ENCODE assay signal across 16 cellular contexts in the genomic region with DNA sequence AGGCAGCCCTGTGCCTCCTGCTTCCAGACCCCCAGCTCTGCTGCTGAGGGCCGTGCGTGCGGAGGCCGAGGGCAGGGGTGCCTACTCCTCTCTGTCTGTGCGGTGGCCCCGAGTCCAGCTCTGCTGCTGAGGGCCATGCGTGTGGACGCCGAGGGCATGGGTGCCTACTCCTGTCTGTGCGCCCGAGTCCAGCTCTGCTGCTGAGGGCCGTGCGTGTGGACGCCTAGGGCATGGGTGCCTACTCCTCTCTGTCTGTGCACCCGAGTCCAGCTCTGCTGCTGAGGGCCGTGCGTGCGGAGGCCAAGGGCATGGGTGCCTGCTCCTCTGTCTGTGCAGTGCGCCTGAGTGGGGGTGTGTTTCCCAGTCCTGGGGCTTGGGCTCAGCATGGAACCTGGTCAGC.
DNase-seq lines count a peak whose midpoint lies in the region; ATAC-seq and TF ChIP-seq lines count a peak whose summit lies in the region.
"Had no signal": no experiment of that assay in that cellular context is flagged by ENCODE, and none has a peak within 500 bp of the region (broad histone marks: within the 10 kb centered on the region; RNA-seq: fewer than 3 reads in every experiment).

No MANE protein-coding gene starts in this region.

- H2BK15ac ChIP-seq in H9 (ENCODE audit: low read depth, low read length) = no peak overlapping the region; the same call in 1 of the 2 replicates

- H3K9me3 ChIP-seq in H9 (ENCODE audit: control insufficient read depth, low read depth, low read length) = no peaks in the 10 kb centered on the region
- H3K9me3 ChIP-seq: BLaER1 treated with 17β-estradiol and CSF1 and Interleukin-3, amounts not matched to agents 10 nM and 100 nM had no signal

- no peak for DNase-seq in Right ventricle myocardium superior
- no peak for DNase-seq in left cardiac atrium
- no peak for DNase-seq in H9
- DNase-seq in left lobe of liver (ENCODE audit: low spot score) = no peak
- DNase-seq in NCI-H510A treated with DMSO at 0.1 percent for 48 hours (lab: John Stamatoyannopoulos, UW) = no peak
- no peak for DNase-seq in NOMO-1 treated with dmso at 0.1 percent for 144 hours (lab: John Stamatoyannopoulos, UW; ENCODE audit: unreplicated experiment)
- no peak for DNase-seq in dedifferentiated amniotic fluid mesenchymal stem cell (ENCODE audit: extremely low spot score)
- DNase-seq: 8988T; Calu3; CD4-positive, CD25-positive, alpha-beta regulatory T cell; DMS 273 treated with DMSO at 0.1 percent for 48 hours; H7 had no signal

- peaks cover 2% of the 10 kb centered on the region; the same call in 1 of the 2 replicates for H3K4me1 ChIP-seq in H9 (ENCODE audit: insufficient read depth, low read length)

- no peak overlapping the region for H2BK12ac ChIP-seq in H9 (ENCODE audit: insufficient read length, low read depth, low read length)

- no CpG with 5 or more reads among the region's 19 CpGs for WGBS in H9 (ENCODE audit: extremely low coverage, insufficient read length, low lambda C conversion rate)

- H3K23me2 ChIP-seq in H9 (ENCODE audit: insufficient read length, low read depth, low read length, poor library complexity, severe bottlenecking) = peaks cover 4% of the 10 kb centered on the region

- H3K27me3 Mint-ChIP-seq in H9 (ENCODE audit: low read depth) = no peaks in the 10 kb centered on the region
- no peaks in the 10 kb centered on the region for H3K27me3 Mint-ChIP-seq in stimulated activated memory B cell treated with anti-CD40 and anti-IgM and Interleukin-4, amounts not matched to agents 10 μg/mL and 1 μg/mL and 100 μg/mL, for 72 hours
- H3K27me3 Mint-ChIP-seq: CD4-positive, CD25-positive, alpha-beta regulatory T cell had no signal

- no peak overlapping the region; a peak in 1 of 7 replicates for H3K27ac Mint-ChIP-seq in H9
- no peak overlapping the region for H3K27ac Mint-ChIP-seq in stimulated activated memory B cell treated with anti-CD40 and anti-IgM and Interleukin-4, amounts not matched to agents 10 μg/mL and 1 μg/mL and 100 μg/mL, for 72 hours
- H3K27ac Mint-ChIP-seq: CD4-positive, CD25-positive, alpha-beta regulatory T cell; GM23338 had no signal

- H2BK5ac ChIP-seq in H9 (ENCODE audit: insufficient read length, low read length) = no peak overlapping the region

- H3K23ac ChIP-seq in H9 (ENCODE audit: insufficient read length, low read depth, low read length) = no peak overlapping the region

- TF ChIP-seq CTCF in H9 (conservative IDR thresholded peaks at IDR 0.05) = no peak

- H3K9ac ChIP-seq in H9 (ENCODE audit: extremely low read depth, insufficient read length, low read length) = no peak overlapping the region
- H3K9ac ChIP-seq: BLaER1 treated with 17β-estradiol and CSF1 and Interleukin-3, amounts not matched to agents 10 nM and 100 nM had no signal

- peaks cover 1 to 2% of the 10 kb centered on the region in 2 experiments for H3K4me1 Mint-ChIP-seq in H9
- H3K4me1 Mint-ChIP-seq in stimulated activated memory B cell treated with anti-CD40 and anti-IgM and Interleukin-4, amounts not matched to agents 10 μg/mL and 1 μg/mL and 100 μg/mL, for 72 hours = peaks cover 5% of the 10 kb centered on the region
- H3K4me1 Mint-ChIP-seq: CD4-positive, CD25-positive, alpha-beta regulatory T cell had no signal

- H2AK5ac ChIP-seq in H9 (ENCODE audit: insufficient read length, low read length) = no peak overlapping the region

- no peak overlapping the region for H4K5ac ChIP-seq in H9 (ENCODE audit: insufficient read length, low read depth, low read length)

- no peaks in the 10 kb centered on the region for H3K79me1 ChIP-seq in H9 (ENCODE audit: insufficient read depth, low read depth, low read length, poor library complexity, severe bottlenecking)

- H4K20me1 ChIP-seq in H9 (ENCODE audit: control insufficient read depth, insufficient read depth, insufficient read length) = no peaks in the 10 kb centered on the region

- H4K8ac ChIP-seq in H9 (replicated peaks; ENCODE audit: insufficient read length, low read depth, low read length) = no peak overlapping the region

- H2BK20ac ChIP-seq in H9 (ENCODE audit: low read depth, low read length, poor library complexity, severe bottlenecking) = no peak overlapping the region

- peak overlapping the region; percentile 47 for H3K14ac ChIP-seq in H9 (ENCODE audit: insufficient read depth, low read length)

- peaks cover under 1 to 12% (median 4%) of the 10 kb centered on the region in 3 experiments; a peak in 5 of 7 replicates for H3K36me3 Mint-ChIP-seq in H9 (ENCODE audit: insufficient read depth in 1 of 3, low read depth in 3 of 3)
- peaks cover 12% of the 10 kb centered on the region for H3K36me3 Mint-ChIP-seq in stimulated activated memory B cell treated with anti-CD40 and anti-IgM and Interleukin-4, amounts not matched to agents 10 μg/mL and 1 μg/mL and 100 μg/mL, for 72 hours

- H3K4me3 Mint-ChIP-seq in H9 = no peak overlapping the region
- H3K4me3 Mint-ChIP-seq in stimulated activated memory B cell treated with anti-CD40 and anti-IgM and Interleukin-4, amounts not matched to agents 10 μg/mL and 1 μg/mL and 100 μg/mL, for 72 hours = no peak overlapping the region
- H3K4me3 Mint-ChIP-seq: CD4-positive, CD25-positive, alpha-beta regulatory T cell; GM23338 had no signal

- H4K91ac ChIP-seq in H9 (ENCODE audit: insufficient read length, low read depth, low read length) = no peak overlapping the region

- no peak overlapping the region for H2AFZ ChIP-seq in H9 (ENCODE audit: low read length)
- H2AFZ ChIP-seq: GM23338 had no signal

- H3T11ph ChIP-seq in H9 (ENCODE audit: low read length) = no peak overlapping the region

- H3K4ac ChIP-seq in H9 (ENCODE audit: low read depth, low read length) = no peak overlapping the region; the same call in 1 of the 2 replicates

- ATAC-seq in Right ventricle myocardium superior (ENCODE audit: poor library complexity) (peak; percentile 6), left cardiac atrium (no peak), left lobe of liver (peak; percentile 10)
- ATAC-seq in stimulated activated memory B cell treated with anti-CD40 and anti-IgM and Interleukin-4, amounts not matched to agents 10 μg/mL and 1 μg/mL and 100 μg/mL, for 72 hours = peak; percentile 5
- ATAC-seq: GM12878, GM23338 had no signal

- H3K9me3 Mint-ChIP-seq in H9 = no peaks in the 10 kb centered on the region
- no peaks in the 10 kb centered on the region for H3K9me3 Mint-ChIP-seq in stimulated activated memory B cell treated with anti-CD40 and anti-IgM and Interleukin-4, amounts not matched to agents 10 μg/mL and 1 μg/mL and 100 μg/mL, for 72 hours
- H3K9me3 Mint-ChIP-seq: CD4-positive, CD25-positive, alpha-beta regulatory T cell; GM23338 had no signal

- no peaks in the 10 kb centered on the region for H3K79me2 ChIP-seq in H9 (ENCODE audit: insufficient read depth, low read length)

- H3K56ac ChIP-seq in H9 (ENCODE audit: insufficient read length, low read depth, low read length) = no peak overlapping the region

- peak overlapping the region; percentile 40 for H3K18ac ChIP-seq in H9 (ENCODE audit: insufficient read length, low read depth, low read length)

- H2BK120ac ChIP-seq in H9 (ENCODE audit: low read depth, low read length, poor library complexity, severe bottlenecking) = no peak overlapping the region

- no peak overlapping the region for H3K27ac ChIP-seq in H9 (ENCODE audit: insufficient read length, low read depth, low read length)
- H3K27ac ChIP-seq: BLaER1 treated with 17β-estradiol and CSF1 and Interleukin-3, amounts not matched to agents 10 nM and 100 nM had no signal

- intact Hi-C loops in Right ventricle myocardium superior (cut with DNase I) = no loop called here
- intact Hi-C loops in left cardiac atrium (cut with DNase I) = no loop called here

- no peaks in the 10 kb centered on the region for H3K27me3 ChIP-seq in H9 (ENCODE audit: insufficient read depth, low read length)
- H3K27me3 ChIP-seq: BLaER1 treated with 17β-estradiol and CSF1 and Interleukin-3, amounts not matched to agents 10 nM and 100 nM had no signal

- no peak overlapping the region for H3K4me2 ChIP-seq in H9 (ENCODE audit: insufficient read depth, insufficient read length, low read length)
- H3K4me2 ChIP-seq: GM23338 had no signal

Comparison
In these comparisons a context has a peak if more than half of its experiments do, and no peak if none do; other contexts are left out.
1. ATAC-seq: peak in Right ventricle myocardium superior (single experiment), left lobe of liver (single experiment) and stimulated activated memory B cell treated with anti-CD40 and anti-IgM and Interleukin-4, amounts not matched to agents 10 μg/mL and 1 μg/mL and 100 μg/mL, for 72 hours (single experiment); none in left cardiac atrium (0 of 2).